In genomic region chr9:68844623-68845612, GRCh38 we compare ENCODE assay signal across 8 cellular contexts.
A peak's percentile ranks its signal among the peaks of the same experiment; 100 is the strongest.
DNase-seq lines count a peak whose midpoint lies in the region; ATAC-seq, FAIRE-seq and TF ChIP-seq lines count a peak whose summit lies in the region.

No MANE protein-coding gene starts in this region.

- H3K36me3 ChIP-seq in OCI-LY1 (ENCODE audit: insufficient read depth, low read length) = no peaks in the 10 kb centered on the region
- H3K36me3 ChIP-seq in mucosa of descending colon (ENCODE audit: low read depth) = no peaks in the 10 kb centered on the region

- H2AFZ ChIP-seq in OCI-LY1 (ENCODE audit: low read length) = no peak overlapping the region

- H3K4me3 ChIP-seq in AG09309 (ENCODE audit: control insufficient read depth, low read depth, low read length) (no peak overlapping the region), OCI-LY1 (ENCODE audit: low read depth, low read length, poor library complexity, severe bottlenecking) (no peak overlapping the region), coronary artery (no peak overlapping the region), mucosa of descending colon (no peak overlapping the region)

- no peak overlapping the region for H3K4me2 ChIP-seq in OCI-LY1 (ENCODE audit: low read length)

- H3K9me2 ChIP-seq in OCI-LY1 (ENCODE audit: low read depth, low read length) = no peaks in the 10 kb centered on the region

- H3K4me1 ChIP-seq in OCI-LY1 (ENCODE audit: insufficient read depth, low read length, severe bottlenecking) = no peaks in the 10 kb centered on the region
- H3K4me1 ChIP-seq in mucosa of descending colon (ENCODE audit: low read depth) = no peaks in the 10 kb centered on the region

- H3K79me2 ChIP-seq in OCI-LY1 (ENCODE audit: insufficient read depth, low read length) = no peaks in the 10 kb centered on the region

- intact Hi-C loops in mucosa of descending colon (cut with DNase I, micrococcal nuclease) = no loop called here

- ATAC-seq in HG03025 (IDR thresholded peaks at IDR 0.05; ENCODE audit: low FRiP score, unreplicated experiment) (peak; percentile 80), mucosa of descending colon (peak; percentile 51)

- TF ChIP-seq CTCF in AG09309 (IDR thresholded peaks at IDR 0.05; ENCODE audit: control insufficient read depth, insufficient read depth, low read depth, low read length, missing control alignments) (peak; percentile 57), OCI-LY1 (IDR thresholded peaks at IDR 0.05; ENCODE audit: low read length) (peak; percentile 61), coronary artery (IDR thresholded peaks at IDR 0.05) (peak; percentile 18), mucosa of descending colon (IDR thresholded peaks at IDR 0.05) (no peak)

- no peaks in the 10 kb centered on the region for H4K20me1 ChIP-seq in OCI-LY1 (ENCODE audit: insufficient read depth, low read length)

- H3K27ac ChIP-seq in OCI-LY1 (ENCODE audit: low read depth, low read length, poor library complexity, severe bottlenecking) (no peak overlapping the region), coronary artery (no peak overlapping the region)

- no peaks in the 10 kb centered on the region for H3K27me3 ChIP-seq in OCI-LY1 (ENCODE audit: insufficient read depth, low read length)

- H3F3A ChIP-seq in OCI-LY1 (ENCODE audit: insufficient read depth, low read length) = no peaks in the 10 kb centered on the region

- DNase-seq in AG09309 (ENCODE audit: low read depth) (no peak), GM12891 (ENCODE audit: insufficient read length, low spot score) (no peak), coronary artery (ENCODE audit: low spot score) (no peak), mucosa of descending colon (peak in 2 of 3 donors; percentile 40 to 72), DMS153 treated with DMSO at 0.1 percent for 48 hours (lab: John Stamatoyannopoulos, UW; ENCODE audit: unreplicated experiment) (no peak), NCI-H1048 (lab: John Stamatoyannopoulos, UW) (no peak)

- H3K9me3 ChIP-seq in OCI-LY1 (ENCODE audit: low read length) (no peaks in the 10 kb centered on the region), mucosa of descending colon (no peaks in the 10 kb centered on the region)

- TF ChIP-seq POLR2A in GM12891 (IDR thresholded peaks at IDR 0.05; ENCODE audit: low read depth, low read length) = no peak

- no peak overlapping the region for H3K9ac ChIP-seq in OCI-LY1 (ENCODE audit: low read length)

- peak; percentile 79 for FAIRE-seq in GM12891 (lab: Jason Lieb, UNC)

TF ChIP-seq in GM12891, 5 proteins besides CTCF, POLR2A, EP300 and RAD21:
- TF ChIP-seq POLR2AphosphoS5 (IDR thresholded peaks at IDR 0.05; ENCODE audit: low read depth, low read length) (no peak), SPI1 (IDR thresholded peaks at IDR 0.05; ENCODE audit: low read depth, low read length) (peak; percentile 34; the same call in 1 of the 2 replicates), POU2F2 (IDR thresholded peaks at IDR 0.05; ENCODE audit: low read depth, low read length) (no peak), PAX5 (IDR thresholded peaks at IDR 0.05; ENCODE audit: insufficient read depth, low read length, severe bottlenecking) (no peak), TAF1 (IDR thresholded peaks at IDR 0.05; ENCODE audit: low read depth, low read length) (no peak)

Comparison
In these comparisons a context has a peak if more than half of its experiments do, and no peak if none do; other contexts are left out.
1. DNase-seq: peak in mucosa of descending colon (2 of 3); none in AG09309 (single experiment), GM12891 (single experiment), coronary artery (single experiment), DMS153 treated with DMSO at 0.1 percent for 48 hours (single experiment) and NCI-H1048 (single experiment).